Comparison of ENCODE assay signal across 18 cellular contexts in the genomic region with DNA sequence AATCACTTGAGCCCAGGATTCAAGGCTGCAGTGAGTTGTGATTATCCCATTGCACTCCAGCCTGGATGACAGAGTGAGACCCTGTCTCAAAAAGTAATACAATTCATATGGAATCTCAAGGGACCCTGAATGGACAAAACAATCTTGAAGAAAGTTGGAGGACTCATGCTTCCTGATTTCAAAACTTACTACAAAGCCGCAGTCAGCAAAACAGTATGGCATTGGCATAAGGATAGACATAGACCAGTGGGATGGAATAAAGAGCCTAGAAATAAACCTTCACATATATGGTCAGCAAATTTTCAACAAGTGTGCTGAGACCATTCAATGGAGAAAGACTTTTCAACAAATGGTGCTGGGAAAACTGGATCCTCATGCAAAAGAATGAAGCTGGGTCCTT. TPM values are rescaled to one million over a fixed set of nuclear protein-coding genes. Genes with fewer than 3 reads are reported as not detected.
"Had no signal": no experiment of that assay in that cellular context is flagged by ENCODE, and none has a peak within 500 bp of the region (broad histone marks: within the 10 kb centered on the region; RNA-seq: fewer than 3 reads in every experiment).

No MANE protein-coding gene starts in this region.

- H3K27me3 ChIP-seq: left lung, tibial artery had no signal

- H3K27ac ChIP-seq: left lung, tibial artery had no signal

- H3K9me3 ChIP-seq: left lung, tibial artery had no signal

- H3K27me3 Mint-ChIP-seq: activated naive CD8-positive, alpha-beta T cell treated with anti-CD3 and anti-CD28 coated beads, Interleukin-2, amount 50 U/mL, for 24 hours; activated T-helper 17 cell treated with anti-CD3 and anti-CD28 coated beads, Interleukin-2, amount 50 U/mL, for 72 hours; progenitor cell of endocrine pancreas had no signal

- H3K27ac Mint-ChIP-seq: activated naive CD8-positive, alpha-beta T cell treated with anti-CD3 and anti-CD28 coated beads, Interleukin-2, amount 50 U/mL, for 24 hours; activated T-helper 17 cell treated with anti-CD3 and anti-CD28 coated beads, Interleukin-2, amount 50 U/mL, for 72 hours; progenitor cell of endocrine pancreas had no signal

- ATAC-seq: activated naive CD8-positive, alpha-beta T cell treated with anti-CD3 and anti-CD28 coated beads, Interleukin-2, amount 50 U/mL, for 24 hours; activated T-helper 17 cell treated with anti-CD3 and anti-CD28 coated beads, Interleukin-2, amount 50 U/mL, for 72 hours; left lung had no signal

- H3K9me3 Mint-ChIP-seq: activated naive CD8-positive, alpha-beta T cell treated with anti-CD3 and anti-CD28 coated beads, Interleukin-2, amount 50 U/mL, for 24 hours; activated T-helper 17 cell treated with anti-CD3 and anti-CD28 coated beads, Interleukin-2, amount 50 U/mL, for 72 hours; neural crest cell had no signal

- H3K4me3 ChIP-seq: left lung had no signal

- DNase-seq: activated CD4-positive, alpha-beta T cell treated with anti-CD3 and anti-CD28 coated beads, Interleukin-2, amount 50 U/mL, for 4 hours; activated naive CD4-positive, alpha-beta T cell treated with Interleukin-2 at 50 U/mL for 16 hours; activated naive CD8-positive, alpha-beta T cell treated with anti-CD3 and anti-CD28 coated beads, Interleukin-2, amount 50 U/mL, for 24 hours; aorta; cerebellar nuclear complex; effector CD4-positive, alpha-beta T cell; head of caudate nucleus; left lung; mammary epithelial cell; midbrain; stimulated activated CD4-positive, alpha-beta T cell treated with anti-CD3 and anti-CD28 coated beads, Interleukin-2, amount 100 ng/mL, for 24 hours; stimulated activated naive CD4-positive, alpha-beta T cell treated with Interleukin-2 at 50 U/mL for 16 hours; T-helper 2 cell; tibial artery had no signal

RNA-seq across cellular contexts. Expression of gene PANX2, which starts 32.8 kb away (rescaled TPM):
- total RNA-seq: skeletal muscle tissue had no signal
